9 cellular contexts compared by ENCODE assay signal in genomic region chr10:92517034-92517655, GRCh38. TPM values are rescaled to one million over a fixed set of nuclear protein-coding genes. Genes with fewer than 3 reads are reported as not detected.
DNase-seq lines count a peak whose midpoint lies in the region; ATAC-seq, FAIRE-seq and TF ChIP-seq lines count a peak whose summit lies in the region.
"Had no signal": no experiment of that assay in that cellular context is flagged by ENCODE, and none has a peak within 500 bp of the region (broad histone marks: within the 10 kb centered on the region; RNA-seq: fewer than 3 reads in every experiment).

No MANE protein-coding gene starts in this region.

- peak; percentile 99 for FAIRE-seq in H54 (lab: Jason Lieb, UNC)

- 60% methylated on average over 3 of the region's 3 CpGs for WGBS in hepatocyte (ENCODE audit: low lambda C conversion rate, missing lambda C conversion rate)
- 56% methylated on average over 3 of the region's 3 CpGs for WGBS in smooth muscle cell (ENCODE audit: low lambda C conversion rate)

- no peaks in the 10 kb centered on the region for H3K27me3 Mint-ChIP-seq in T-helper 2 cell treated with Interferon-gamma antibody and Interleukin-4, amounts not matched to agents 5 μg/mL and 100 μg/mL, for 36 hours (ENCODE audit: low read depth)
- H3K27me3 Mint-ChIP-seq: dendritic cell treated with granulocyte-macrophage colony-stimulating factor and Interleukin-4, amounts not matched to agents 40 ng/mL and 50 ng/mL, for 4 days had no signal

- H3K27ac Mint-ChIP-seq in T-helper 2 cell treated with Interferon-gamma antibody and Interleukin-4, amounts not matched to agents 5 μg/mL and 100 μg/mL, for 36 hours: no peak overlapping the region
- H3K27ac Mint-ChIP-seq: dendritic cell treated with granulocyte-macrophage colony-stimulating factor and Interleukin-4, amounts not matched to agents 40 ng/mL and 50 ng/mL, for 4 days had no signal

- no peak for TF ChIP-seq POLR2A in H54 (IDR thresholded peaks at IDR 0.05; ENCODE audit: low read depth, low read length)

- H3K36me3 Mint-ChIP-seq in T-helper 2 cell treated with Interferon-gamma antibody and Interleukin-4, amounts not matched to agents 5 μg/mL and 100 μg/mL, for 36 hours (ENCODE audit: low read depth): peaks cover 6% of the 10 kb centered on the region

- H2AFZ ChIP-seq in hepatocyte: no peak overlapping the region
- no peak overlapping the region for H2AFZ ChIP-seq in smooth muscle cell (ENCODE audit: low read depth)

- no peaks in the 10 kb centered on the region for H3K9me3 Mint-ChIP-seq in T-helper 2 cell treated with Interferon-gamma antibody and Interleukin-4, amounts not matched to agents 5 μg/mL and 100 μg/mL, for 36 hours
- H3K9me3 Mint-ChIP-seq: dendritic cell treated with granulocyte-macrophage colony-stimulating factor and Interleukin-4, amounts not matched to agents 40 ng/mL and 50 ng/mL, for 4 days had no signal

- H3K4me3 Mint-ChIP-seq in T-helper 2 cell treated with Interferon-gamma antibody and Interleukin-4, amounts not matched to agents 5 μg/mL and 100 μg/mL, for 36 hours: no peak overlapping the region
- H3K4me3 Mint-ChIP-seq: dendritic cell treated with granulocyte-macrophage colony-stimulating factor and Interleukin-4, amounts not matched to agents 40 ng/mL and 50 ng/mL, for 4 days had no signal

- DNase-seq in DMS153 (lab: John Stamatoyannopoulos, UW) (peak; percentile 49), H54 (ENCODE audit: insufficient read length, low spot score) (peak; percentile 36), NCI-H146 treated with DMSO at 0.1 percent for 48 hours (lab: John Stamatoyannopoulos, UW; ENCODE audit: unreplicated experiment) (peak; percentile 47), amygdala (lab: John Stamatoyannopoulos, UW) (peak in 40 of 56 donors; percentile 1 to 81 (median 14)), hepatocyte (ENCODE audit: low spot score) (peak; percentile 88), smooth muscle cell (lab: John Stamatoyannopoulos, UW; ENCODE audit: unreplicated experiment) (no peak)
- DNase-seq in T-helper 2 cell treated with Interferon-gamma antibody and Interleukin-4, amounts not matched to agents 5 μg/mL and 100 μg/mL, for 36 hours (ENCODE audit: low spot score): peak; percentile 39

- no peaks in the 10 kb centered on the region for H3K9me3 ChIP-seq in hepatocyte (ENCODE audit: low read depth)
- H3K9me3 ChIP-seq in smooth muscle cell (replicated peaks; ENCODE audit: low read depth): no peaks in the 10 kb centered on the region

- H3K27me3 ChIP-seq in hepatocyte (no peaks in the 10 kb centered on the region), smooth muscle cell (ENCODE audit: low read depth) (no peaks in the 10 kb centered on the region)

- H4K20me1 ChIP-seq in hepatocyte (ENCODE audit: insufficient read depth, poor library complexity, severe bottlenecking): no peaks in the 10 kb centered on the region
- no peaks in the 10 kb centered on the region for H4K20me1 ChIP-seq in smooth muscle cell (ENCODE audit: low read depth)

- H3F3A ChIP-seq in smooth muscle cell (ENCODE audit: low read depth): no peaks in the 10 kb centered on the region

- peaks cover 6% of the 10 kb centered on the region for H3K4me1 Mint-ChIP-seq in T-helper 2 cell treated with Interferon-gamma antibody and Interleukin-4, amounts not matched to agents 5 μg/mL and 100 μg/mL, for 36 hours (ENCODE audit: low read depth)

- no peaks in the 10 kb centered on the region for H3K79me2 ChIP-seq in hepatocyte
- no peaks in the 10 kb centered on the region for H3K79me2 ChIP-seq in smooth muscle cell (ENCODE audit: low read depth)

- no peak overlapping the region for H3K4me3 ChIP-seq in hepatocyte
- no peak overlapping the region for H3K4me3 ChIP-seq in smooth muscle cell

- H3K4me2 ChIP-seq in hepatocyte (no peak overlapping the region), smooth muscle cell (no peak overlapping the region)

- H3K4me1 ChIP-seq in hepatocyte (ENCODE audit: insufficient read depth): no peaks in the 10 kb centered on the region
- H3K4me1 ChIP-seq in smooth muscle cell (ENCODE audit: low read depth): no peaks in the 10 kb centered on the region

- no peaks in the 10 kb centered on the region for H3K36me3 ChIP-seq in hepatocyte (replicated peaks; ENCODE audit: insufficient read depth, low read depth)
- no peaks in the 10 kb centered on the region for H3K36me3 ChIP-seq in smooth muscle cell (ENCODE audit: low read depth)

- H3K27ac ChIP-seq in hepatocyte (no peak overlapping the region), smooth muscle cell (ENCODE audit: low read depth) (no peak overlapping the region)

- TF ChIP-seq CTCF in hepatocyte (IDR thresholded peaks at IDR 0.05; ENCODE audit: poor library complexity) (peak; percentile 82), smooth muscle cell (IDR thresholded peaks at IDR 0.05; ENCODE audit: borderline replicate concordance, insufficient read depth, poor library complexity, severe bottlenecking) (peak; percentile 75)

- no peaks in the 10 kb centered on the region for H3K9me2 ChIP-seq in hepatocyte (replicated peaks; ENCODE audit: insufficient read depth)

- no peak for ATAC-seq in HG03135 (IDR thresholded peaks at IDR 0.05; ENCODE audit: unreplicated experiment)

- no peak overlapping the region for H3K9ac ChIP-seq in smooth muscle cell (ENCODE audit: low read depth)

RNA-seq across cellular contexts. Expression of gene IDE, which starts 56.7 kb away (rescaled TPM):
- total RNA-seq in hepatocyte (35.9 and 39.7 TPM in 2 replicates), smooth muscle cell (30.6 and 33.4 TPM in 2 replicates)
- polyA plus RNA-seq in hepatocyte (15.1 and 16.6 TPM in 2 replicates), smooth muscle cell (10.4 and 12.8 TPM in 2 replicates)
